9 cellular contexts compared by ENCODE assay signal in the genomic region with DNA sequence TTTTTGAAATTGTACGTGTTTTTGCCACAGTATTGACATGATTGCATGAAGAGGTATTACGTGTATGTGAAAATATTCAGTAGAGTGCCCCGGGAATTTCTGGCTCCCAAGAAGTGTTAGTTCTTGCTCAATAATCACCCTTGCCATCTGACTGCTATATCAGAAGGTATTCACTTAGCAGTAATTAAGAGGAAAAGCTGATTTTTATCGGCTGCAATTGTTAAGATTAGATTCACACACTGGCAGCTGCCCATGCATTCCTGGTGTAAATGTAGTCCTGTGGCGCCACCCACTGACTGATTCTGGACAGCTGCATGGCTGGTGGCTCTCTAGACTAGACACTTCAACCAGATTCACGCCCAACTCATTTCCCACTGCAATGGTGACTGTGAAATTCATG.
DNase-seq lines count a peak whose midpoint lies in the region; ATAC-seq and TF ChIP-seq lines count a peak whose summit lies in the region.
"Had no signal": no experiment of that assay in that cellular context is flagged by ENCODE, and none has a peak within 500 bp of the region (broad histone marks: within the 10 kb centered on the region; RNA-seq: fewer than 3 reads in every experiment).

No MANE protein-coding gene starts in this region.

- H3K27ac ChIP-seq in 22Rv1 (no peak overlapping the region), neural cell (ENCODE audit: low read length) (no peak overlapping the region)
- no peak overlapping the region for H3K27ac ChIP-seq in CD8-positive, alpha-beta memory T cell (ENCODE audit: low read depth, low read length)

- TF ChIP-seq CTCF in 22Rv1 (IDR thresholded peaks at IDR 0.05) (peak; percentile 70), GM13977 (IDR thresholded peaks at IDR 0.05; ENCODE audit: extremely low read depth, insufficient read depth, missing control alignments) (peak; percentile 27), chondrocyte (IDR thresholded peaks at IDR 0.05) (peak; percentile 93), neural cell (IDR thresholded peaks at IDR 0.05; ENCODE audit: poor library complexity, severe bottlenecking) (peak; percentile 92)

- no peaks in the 10 kb centered on the region for H3K36me3 ChIP-seq in neural cell (ENCODE audit: insufficient read depth, low read length)
- H3K36me3 ChIP-seq in CD8-positive, alpha-beta memory T cell (ENCODE audit: insufficient read depth, low read length), result no peaks in the 10 kb centered on the region

- no peak overlapping the region for H3K4me2 ChIP-seq in neural cell (ENCODE audit: low read length)

- no peaks in the 10 kb centered on the region for H3K4me1 ChIP-seq in CD8-positive, alpha-beta memory T cell (ENCODE audit: insufficient read depth, low read length)

- H3K27me3 ChIP-seq in neural cell (ENCODE audit: insufficient read depth, low read depth, low read length), result no peaks in the 10 kb centered on the region
- no peaks in the 10 kb centered on the region for H3K27me3 ChIP-seq in CD8-positive, alpha-beta memory T cell (ENCODE audit: insufficient read depth, low read length, poor library complexity, severe bottlenecking)

- H3K9me2 ChIP-seq in neural cell (ENCODE audit: insufficient read depth, low read length), result no peaks in the 10 kb centered on the region

- in situ Hi-C loops in GM13977 (cut with MboI; ENCODE audit: low pct_unique_long_range_greater_than_20kb, low sequenced_read_pairs, unreplicated experiment), result no loop called here

- POLR2A ChIA-PET in CD8-positive, alpha-beta memory T cell (lab: Charles Lee), result no interaction called here

- H4K20me1 ChIP-seq in neural cell (ENCODE audit: insufficient read depth), result no peaks in the 10 kb centered on the region

- H3K79me2 ChIP-seq in neural cell (replicated peaks; ENCODE audit: insufficient read depth, low read length), result no peaks in the 10 kb centered on the region

- TF ChIP-seq EP300 in neural cell (conservative IDR thresholded peaks at IDR 0.05; ENCODE audit: poor library complexity, severe bottlenecking), result no peak

- no peaks in the 10 kb centered on the region for H3K9me3 Mint-ChIP-seq in chondrocyte (ENCODE audit: low read depth)
- H3K9me3 Mint-ChIP-seq in CD8-positive, alpha-beta memory T cell, result peaks cover 0 to 18% (median 9%) of the 10 kb centered on the region in 5 donors

- no peak for ATAC-seq in HG02981 (IDR thresholded peaks at IDR 0.05; ENCODE audit: unreplicated experiment)
- ATAC-seq in GM21367 (IDR thresholded peaks at IDR 0.05; ENCODE audit: unreplicated experiment), result no peak
- ATAC-seq: activated naive CD4-positive, alpha-beta T cell treated with anti-CD3 and anti-CD28 coated beads, Interleukin-2, amount 50 U/mL, for 72 hours had no signal

- H3K36me3 Mint-ChIP-seq in chondrocyte (ENCODE audit: low read depth), result no peaks in the 10 kb centered on the region
- no peaks in the 10 kb centered on the region for H3K36me3 Mint-ChIP-seq in CD8-positive, alpha-beta memory T cell
- H3K36me3 Mint-ChIP-seq: activated naive CD4-positive, alpha-beta T cell treated with anti-CD3 and anti-CD28 coated beads, Interleukin-2, amount 50 U/mL, for 72 hours had no signal

- no peak overlapping the region for H3K9ac ChIP-seq in neural cell (ENCODE audit: low read length)

- H3K4me1 Mint-ChIP-seq in chondrocyte (ENCODE audit: low read depth), result peaks cover 4% of the 10 kb centered on the region
- H3K4me1 Mint-ChIP-seq in CD8-positive, alpha-beta memory T cell, result no peaks in the 10 kb centered on the region

- no peak for DNase-seq in GM13977 (ENCODE audit: low spot score)
- peak; percentile 85 for DNase-seq in NCI-H524 treated with DMSO at 0.1 percent for 48 hours (lab: John Stamatoyannopoulos, UW)
- DNase-seq in chondrocyte (ENCODE audit: low spot score), result no peak
- DNase-seq in CD8-positive, alpha-beta memory T cell, result no peak

- CTCF ChIA-PET in CD8-positive, alpha-beta memory T cell (lab: Charles Lee), result no interaction called here

- no peak overlapping the region for H2AFZ ChIP-seq in neural cell (ENCODE audit: low read depth, low read length)

- no peaks in the 10 kb centered on the region for H3F3A ChIP-seq in neural cell (ENCODE audit: insufficient read depth, low read length, poor library complexity, severe bottlenecking)

- peak; percentile 97 for TF ChIP-seq RAD21 in neural cell (conservative IDR thresholded peaks at IDR 0.05)

- H3K4me3 ChIP-seq in neural cell (ENCODE audit: low read length), result no peak overlapping the region
- no peak overlapping the region for H3K4me3 ChIP-seq in CD8-positive, alpha-beta memory T cell (ENCODE audit: low read length)

- no peak overlapping the region for H3K4me3 Mint-ChIP-seq in chondrocyte (ENCODE audit: unreplicated experiment)
- H3K4me3 Mint-ChIP-seq in CD8-positive, alpha-beta memory T cell, result no peak overlapping the region

- H3K9me3 ChIP-seq in neural cell (ENCODE audit: low read length), result no peaks in the 10 kb centered on the region
- H3K9me3 ChIP-seq in CD8-positive, alpha-beta memory T cell (ENCODE audit: low read length), result no peaks in the 10 kb centered on the region

- peaks cover 4% of the 10 kb centered on the region for H3K27me3 Mint-ChIP-seq in chondrocyte (ENCODE audit: low read depth)
- H3K27me3 Mint-ChIP-seq in CD8-positive, alpha-beta memory T cell, result no peaks in the 10 kb centered on the region

- peak overlapping the region; percentile 41 for H3K27ac Mint-ChIP-seq in chondrocyte (ENCODE audit: unreplicated experiment)
- no peak overlapping the region for H3K27ac Mint-ChIP-seq in CD8-positive, alpha-beta memory T cell
- H3K27ac Mint-ChIP-seq: activated naive CD4-positive, alpha-beta T cell treated with anti-CD3 and anti-CD28 coated beads, Interleukin-2, amount 50 U/mL, for 72 hours had no signal

TF ChIP-seq in neural cell, 6 proteins besides CTCF, POLR2A, EP300 and RAD21:
- TF ChIP-seq POLR2AphosphoS5 (IDR thresholded peaks at IDR 0.05), result no peak
- TF ChIP-seq SMC3 (conservative IDR thresholded peaks at IDR 0.05; ENCODE audit: poor library complexity), result peak; percentile 90

Comparison
In these comparisons a context has a peak if more than half of its experiments do, and no peak if none do; other contexts are left out.
1. CTCF ChIP-seq: peak in every context shown above with its lines; median percentile 93 in chondrocyte; 92 in neural cell; 70 in 22Rv1; 27 in GM13977.